Comparison of ENCODE assay signal across 1 cellular context in genomic region chr3:25592510-25592968, GRCh38.
TF ChIP-seq lines count a peak whose summit lies in the region.

No MANE protein-coding gene starts in this region.

TF ChIP-seq in K562, 482 proteins besides CTCF, POLR2A, EP300 and RAD21 (continued from another document):
- TF ChIP-seq ZBTB49 (CRISPR knock-in tag; IDR thresholded peaks at IDR 0.05; ENCODE audit: borderline replicate concordance) = no peak
- no peak for TF ChIP-seq ZNF717 (CRISPR knock-in tag; IDR thresholded peaks at IDR 0.05)
- TF ChIP-seq CC2D1A (IDR thresholded peaks at IDR 0.05) = no peak
- 0 out of 2 replicates have a peak, but pooled peaks have one; percentile 40 for TF ChIP-seq SUPT5H (IDR thresholded peaks at IDR 0.05)
- TF ChIP-seq ZBTB11 (CRISPR knock-in tag; IDR thresholded peaks at IDR 0.05) = no peak
- 0 out of 4 replicates have a peak, but pooled peaks of 1 of the 2 experiments have one; percentile 38 for TF ChIP-seq FOXK2 (conservative IDR thresholded peaks at IDR 0.05 in 1 of 2, IDR thresholded peaks at IDR 0.05 in 1 of 2; ENCODE audit: low read depth in 2 of 2)
- TF ChIP-seq RFX7 (CRISPR knock-in tag; IDR thresholded peaks at IDR 0.05) = no peak
- TF ChIP-seq HEY1 (CRISPR knock-in tag; IDR thresholded peaks at IDR 0.05; ENCODE audit: borderline replicate concordance) = no peak
- TF ChIP-seq ARID1B (IDR thresholded peaks at IDR 0.05) = peak; percentile 35
- no peak for TF ChIP-seq ZEB2 (IDR thresholded peaks at IDR 0.05)
- 0 out of 2 replicates have a peak, but pooled peaks have one; percentile 31 for TF ChIP-seq DEAF1 (CRISPR knock-in tag; IDR thresholded peaks at IDR 0.05)
- TF ChIP-seq DPF2 (IDR thresholded peaks at IDR 0.05) = peak; percentile 56
- peak; percentile 37; the same call in 1 of the 2 replicates for TF ChIP-seq ZBTB7A (IDR thresholded peaks at IDR 0.05; ENCODE audit: borderline replicate concordance, control insufficient read depth, low read depth, low read length)
- no peak for TF ChIP-seq ZZZ3 (IDR thresholded peaks at IDR 0.05)
- no peak for TF ChIP-seq ZNF609 (CRISPR knock-in tag; IDR thresholded peaks at IDR 0.05; ENCODE audit: borderline replicate concordance)
- TF ChIP-seq CHD7 (IDR thresholded peaks at IDR 0.05; ENCODE audit: low read depth, low read length) = no peak
- no peak for TF ChIP-seq ZKSCAN3 (CRISPR knock-in tag; IDR thresholded peaks at IDR 0.05)
- no peak for TF ChIP-seq SREBF2 (CRISPR knock-in tag; IDR thresholded peaks at IDR 0.05)
- no peak for TF ChIP-seq PHB (CRISPR knock-in tag; IDR thresholded peaks at IDR 0.05)
- TF ChIP-seq MAX (CRISPR knock-in tag; IDR thresholded peaks at IDR 0.05) = no peak
